In genomic region chr20:37384683-37385174, GRCh38 we compare ENCODE assay signal across 1 cellular context.
A peak's percentile ranks its signal among the peaks of the same experiment; 100 is the strongest.
TF ChIP-seq lines count a peak whose summit lies in the region.

No MANE protein-coding gene starts in this region.

TF ChIP-seq in HepG2, 621 proteins besides CTCF, POLR2A, EP300 and RAD21 (continued from another document and continues in another):
- TF ChIP-seq SMYD3 (CRISPR knock-in tag; IDR thresholded peaks at IDR 0.05) = no peak
- no peak for TF ChIP-seq GZF1 (CRISPR knock-in tag; IDR thresholded peaks at IDR 0.05)
- no peak; the same call in 1 of the 2 replicates for TF ChIP-seq ZNF274 (CRISPR knock-in tag; IDR thresholded peaks at IDR 0.05)
- no peak for TF ChIP-seq SRSF4 (IDR thresholded peaks at IDR 0.05; ENCODE audit: low read depth, low read length, poor library complexity, severe bottlenecking)
- TF ChIP-seq ZNF234 (CRISPR knock-in tag; conservative IDR thresholded peaks at IDR 0.05) = no peak
- TF ChIP-seq TEAD3 (CRISPR knock-in tag; optimal IDR thresholded peaks at IDR 0.05; ENCODE audit: borderline replicate concordance) = no peak
- TF ChIP-seq NFIB (CRISPR knock-in tag; IDR thresholded peaks at IDR 0.05; ENCODE audit: borderline replicate concordance) = no peak; the same call in 1 of the 2 replicates
- TF ChIP-seq ZFYVE20 (CRISPR knock-in tag; IDR thresholded peaks at IDR 0.05; ENCODE audit: borderline replicate concordance, low read depth) = 0 out of 2 replicates have a peak, but pooled peaks have one; percentile 49
- TF ChIP-seq ZFP1 (CRISPR knock-in tag; IDR thresholded peaks at IDR 0.05) = no peak
- TF ChIP-seq CC2D1A (CRISPR knock-in tag; IDR thresholded peaks at IDR 0.05) = no peak
- TF ChIP-seq GRHL1 (CRISPR knock-in tag; conservative IDR thresholded peaks at IDR 0.05) = no peak
- TF ChIP-seq ZNF17 (CRISPR knock-in tag; IDR thresholded peaks at IDR 0.05) = no peak
- no peak for TF ChIP-seq YEATS4 (CRISPR knock-in tag; IDR thresholded peaks at IDR 0.05; ENCODE audit: borderline replicate concordance)
- TF ChIP-seq KDM5A (IDR thresholded peaks at IDR 0.05; ENCODE audit: borderline replicate concordance, low read length) = no peak
- TF ChIP-seq ZNF550 (CRISPR knock-in tag; IDR thresholded peaks at IDR 0.05; ENCODE audit: borderline replicate concordance) = no peak
- no peak; the same call in 1 of the 2 replicates for TF ChIP-seq CAMTA2 (CRISPR knock-in tag; IDR thresholded peaks at IDR 0.05; ENCODE audit: borderline replicate concordance)
- no peak for TF ChIP-seq PREB (CRISPR knock-in tag; IDR thresholded peaks at IDR 0.05)
- no peak; the same call in 1 of the 2 replicates for TF ChIP-seq MTA1 (CRISPR knock-in tag; IDR thresholded peaks at IDR 0.05; ENCODE audit: borderline replicate concordance)
- no peak for TF ChIP-seq ZNF282 (IDR thresholded peaks at IDR 0.05; ENCODE audit: partially characterized antibody)
- TF ChIP-seq NCOA2 (CRISPR knock-in tag; IDR thresholded peaks at IDR 0.05) = peak; percentile 13; the same call in 1 of the 2 replicates
- TF ChIP-seq FOXP4 (CRISPR knock-in tag; IDR thresholded peaks at IDR 0.05) = no peak
- no peak for TF ChIP-seq SUZ12 (IDR thresholded peaks at IDR 0.05; ENCODE audit: low read depth, low read length)
- TF ChIP-seq SMC3 (IDR thresholded peaks at IDR 0.05; ENCODE audit: low read length) = peak; percentile 52
- 0 out of 2 replicates have a peak, but pooled peaks have one; percentile 22 for TF ChIP-seq MAZ (IDR thresholded peaks at IDR 0.05; ENCODE audit: borderline replicate concordance, low read depth, low read length)
- peak; percentile 87 for TF ChIP-seq MAZ (CRISPR knock-in tag; IDR thresholded peaks at IDR 0.05; ENCODE audit: low read depth)
- peak; percentile 69; the same call in 1 of the 2 replicates for TF ChIP-seq ZNF776 (CRISPR knock-in tag; IDR thresholded peaks at IDR 0.05)
- no peak for TF ChIP-seq ZNF567 (CRISPR knock-in tag; IDR thresholded peaks at IDR 0.05; ENCODE audit: borderline replicate concordance)
- peak; percentile 35 for TF ChIP-seq SAP130 (CRISPR knock-in tag; IDR thresholded peaks at IDR 0.05; ENCODE audit: low read depth)
- TF ChIP-seq HNF4A (CRISPR knock-in tag; IDR thresholded peaks at IDR 0.05) = peak; percentile 18; the same call in 1 of the 2 replicates
- TF ChIP-seq GABPA (IDR thresholded peaks at IDR 0.05; ENCODE audit: low read depth, low read length) = no peak
- no peak for TF ChIP-seq GABPA (CRISPR knock-in tag; IDR thresholded peaks at IDR 0.05; ENCODE audit: low read depth)
- TF ChIP-seq MED13 (CRISPR knock-in tag; IDR thresholded peaks at IDR 0.05) = 0 out of 2 replicates have a peak, but pooled peaks have one; percentile 63
- peak; percentile 38; the same call in 1 of the 2 replicates for TF ChIP-seq ISL2 (CRISPR knock-in tag; IDR thresholded peaks at IDR 0.05)
- TF ChIP-seq MNT (IDR thresholded peaks at IDR 0.05) = no peak
- TF ChIP-seq CCDC6 (CRISPR knock-in tag; IDR thresholded peaks at IDR 0.05) = no peak
- no peak for TF ChIP-seq ZNF143 (CRISPR knock-in tag; IDR thresholded peaks at IDR 0.05)
- 0 out of 2 replicates have a peak, but pooled peaks have one; percentile 24 for TF ChIP-seq RBFOX2 (IDR thresholded peaks at IDR 0.05; ENCODE audit: low read depth, low read length)
- no peak for TF ChIP-seq RARG (CRISPR knock-in tag; IDR thresholded peaks at IDR 0.05; ENCODE audit: low read depth)
- TF ChIP-seq PRMT3 (CRISPR knock-in tag; IDR thresholded peaks at IDR 0.05; ENCODE audit: borderline replicate concordance, low read depth) = no peak
- TF ChIP-seq ZNF432 (CRISPR knock-in tag; IDR thresholded peaks at IDR 0.05; ENCODE audit: borderline replicate concordance) = no peak
- TF ChIP-seq ZNF496 (CRISPR knock-in tag; IDR thresholded peaks at IDR 0.05; ENCODE audit: insufficient replicate concordance) = no peak
- no peak for TF ChIP-seq PAXIP1 (CRISPR knock-in tag; conservative IDR thresholded peaks at IDR 0.05)
- no peak for TF ChIP-seq ADNP (CRISPR knock-in tag; IDR thresholded peaks at IDR 0.05)
- TF ChIP-seq PLSCR1 (CRISPR knock-in tag; IDR thresholded peaks at IDR 0.05; ENCODE audit: borderline replicate concordance) = no peak
- TF ChIP-seq AHDC1 (CRISPR knock-in tag; IDR thresholded peaks at IDR 0.05; ENCODE audit: borderline replicate concordance) = no peak
- TF ChIP-seq SNAI1 (CRISPR knock-in tag; IDR thresholded peaks at IDR 0.05; ENCODE audit: borderline replicate concordance) = no peak
- TF ChIP-seq ZBTB14 (CRISPR knock-in tag; IDR thresholded peaks at IDR 0.05) = no peak
- TF ChIP-seq ZNF24 (IDR thresholded peaks at IDR 0.05) = no peak
- TF ChIP-seq CREBL2 (CRISPR knock-in tag; IDR thresholded peaks at IDR 0.05; ENCODE audit: borderline replicate concordance) = no peak
